Comparison of ENCODE assay signal across 13 cellular contexts in genomic region chr18:12890500-12890899, GRCh38. TPM values are rescaled to one million over a fixed set of nuclear protein-coding genes. Genes with fewer than 3 reads are reported as not detected.
DNase-seq lines count a peak whose midpoint lies in the region; ATAC-seq and TF ChIP-seq lines count a peak whose summit lies in the region.
"Had no signal": no experiment of that assay in that cellular context is flagged by ENCODE, and none has a peak within 500 bp of the region (broad histone marks: within the 10 kb centered on the region; RNA-seq: fewer than 3 reads in every experiment).

No MANE protein-coding gene starts in this region.

- H3K27me3 ChIP-seq in WERI-Rb-1 (ENCODE audit: insufficient read depth, low read depth, severe bottlenecking) (no peaks in the 10 kb centered on the region), right lobe of liver (no peaks in the 10 kb centered on the region)
- peaks cover 9% of the 10 kb centered on the region for H3K27me3 ChIP-seq in CD4-positive, alpha-beta T cell (ENCODE audit: control insufficient read depth, insufficient read depth, low read length)

- H3K36me3 Mint-ChIP-seq in CD4-positive, alpha-beta T cell (ENCODE audit: low read depth) = no peaks in the 10 kb centered on the region
- H3K36me3 Mint-ChIP-seq: activated CD4-positive, alpha-beta memory T cell treated with anti-CD3 and anti-CD28 coated beads for 36 hours had no signal

- DNase-seq in DMS 273 (lab: John Stamatoyannopoulos, UW; ENCODE audit: unreplicated experiment) (peak; percentile 52), DMS 273 treated with DMSO at 0.1 percent for 48 hours (lab: John Stamatoyannopoulos, UW) (no peak), LNCaP clone FGC (ENCODE audit: low read depth) (no peak), WERI-Rb-1 (peak; percentile 74), right lobe of liver (no peak), inferior parietal cortex (ENCODE audit: extremely low spot score) (no peak), GM19238 (ENCODE audit: insufficient read length, low spot score) (no peak)
- no peak for DNase-seq in CD4-positive, alpha-beta T cell
- DNase-seq: activated CD4-positive, alpha-beta memory T cell treated with anti-CD3 and anti-CD28 coated beads for 36 hours; heart right ventricle; nephron progenitor cell; stimulated activated CD4-positive, alpha-beta T cell treated with anti-CD3 and anti-CD28 coated beads, Interleukin-4, amount 100 ng/mL, for 24 hours had no signal

- intact Hi-C loops in right lobe of liver (cut with DNase I) = loop anchor here in 1 of 2 donors (5.0 kb wide), 1 partner anchor 153 kb away; no protein-coding TSS in a partner anchor
- intact Hi-C loops in CD4-positive, alpha-beta T cell (cut with DNase I, micrococcal nuclease) = loop anchor here in 1 of 2 experiments (5.0 kb wide), 1 partner anchor 498 kb away; no protein-coding TSS in a partner anchor

- no peaks in the 10 kb centered on the region for H3K36me3 ChIP-seq in WERI-Rb-1
- H3K36me3 ChIP-seq in right lobe of liver = no peaks in the 10 kb centered on the region
- H3K36me3 ChIP-seq: heart right ventricle, transverse colon had no signal

- no peak overlapping the region for H3K4me3 Mint-ChIP-seq in CD4-positive, alpha-beta T cell
- H3K4me3 Mint-ChIP-seq: activated CD4-positive, alpha-beta memory T cell treated with anti-CD3 and anti-CD28 coated beads for 36 hours; nephron progenitor cell had no signal

- CTCF ChIA-PET in CD4-positive, alpha-beta T cell (lab: Charles Lee) = interaction anchor here (0.9 to 1.2 kb wide), 2 partner anchors 65 to 164 kb away, joined by 3 to 4 read pairs; no protein-coding TSS in a partner anchor

- ATAC-seq in right lobe of liver = peak in 3 of 4 donors; percentile 37 to 51 (median 48)
- no peak for ATAC-seq in CD4-positive, alpha-beta T cell (ENCODE audit: poor library complexity)
- ATAC-seq: heart right ventricle had no signal

- H3K27ac ChIP-seq in WERI-Rb-1 = peak overlapping the region; percentile 58
- H3K27ac ChIP-seq in right lobe of liver = no peak overlapping the region
- H3K27ac ChIP-seq in CD4-positive, alpha-beta T cell (ENCODE audit: low read depth, low read length) = no peak overlapping the region
- H3K27ac ChIP-seq: heart right ventricle, transverse colon had no signal

- peaks cover 15% of the 10 kb centered on the region for H3K4me1 Mint-ChIP-seq in CD4-positive, alpha-beta T cell (ENCODE audit: low read depth)
- H3K4me1 Mint-ChIP-seq: nephron progenitor cell had no signal

- H3K9me3 ChIP-seq in WERI-Rb-1 (ENCODE audit: severe bottlenecking) (peaks cover 6% of the 10 kb centered on the region), right lobe of liver (no peaks in the 10 kb centered on the region)
- no peaks in the 10 kb centered on the region for H3K9me3 ChIP-seq in CD4-positive, alpha-beta T cell (ENCODE audit: control insufficient read depth, low read length)
- H3K9me3 ChIP-seq: transverse colon had no signal

- no peaks in the 10 kb centered on the region for H3K9me3 Mint-ChIP-seq in CD4-positive, alpha-beta T cell
- H3K9me3 Mint-ChIP-seq: activated CD4-positive, alpha-beta memory T cell treated with anti-CD3 and anti-CD28 coated beads for 36 hours had no signal

- peaks cover 14% of the 10 kb centered on the region for H3K27me3 Mint-ChIP-seq in CD4-positive, alpha-beta T cell

- TF ChIP-seq CTCF in LNCaP clone FGC (IDR thresholded peaks at IDR 0.05; ENCODE audit: control insufficient read depth, extremely low read depth, insufficient read depth) (peak; percentile 48), WERI-Rb-1 (IDR thresholded peaks at IDR 0.05; ENCODE audit: low read depth, low read length) (peak; percentile 59), right lobe of liver (IDR thresholded peaks at IDR 0.05) (peak in 1 of 4 donors; percentile 9)
- TF ChIP-seq CTCF in CD4-positive, alpha-beta T cell (IDR thresholded peaks at IDR 0.05) = no peak

- no peaks in the 10 kb centered on the region for H3K4me1 ChIP-seq in right lobe of liver

- no CpG with 5 or more reads among the region's 4 CpGs for WGBS in right lobe of liver (ENCODE audit: insufficient coverage, low coverage, low lambda C conversion rate, missing lambda C conversion rate)

- H3K4me3 ChIP-seq in LNCaP clone FGC (ENCODE audit: low read depth, low read length) (no peak overlapping the region), WERI-Rb-1 (ENCODE audit: low read depth, low read length) (no peak overlapping the region), right lobe of liver (no peak overlapping the region)
- H3K4me3 ChIP-seq: heart right ventricle, transverse colon had no signal

- no peak for TF ChIP-seq POLR2A in right lobe of liver (IDR thresholded peaks at IDR 0.05)

- POLR2A ChIA-PET in CD4-positive, alpha-beta T cell (lab: Charles Lee) = interaction anchor here (1.2 kb wide), 1 partner anchor 115 kb away, joined by 3 read pairs; no protein-coding TSS in a partner anchor

- no peak overlapping the region for H3K27ac Mint-ChIP-seq in CD4-positive, alpha-beta T cell
- H3K27ac Mint-ChIP-seq: activated CD4-positive, alpha-beta memory T cell treated with anti-CD3 and anti-CD28 coated beads for 36 hours; nephron progenitor cell had no signal

RNA-seq across cellular contexts. Expression of gene PTPN2, which starts 6.5 kb away (rescaled TPM):
- total RNA-seq in right lobe of liver = 10 to 100 TPM in 5 of 6 experiments, 1 to 10 TPM in 1; 7.5 to 41.1 (median 14.7) TPM
- 10 to 100 TPM; 49.4 to 53.8 TPM for total RNA-seq in CD4-positive, alpha-beta T cell

RNA-seq across cellular contexts. Expression of gene SEH1L, which starts 57.3 kb away (rescaled TPM):
- total RNA-seq in right lobe of liver = 10 to 100 TPM; 14.6 to 30.3 (median 20.9) TPM
- total RNA-seq in CD4-positive, alpha-beta T cell = 10 to 100 TPM; 23.9 to 26.7 TPM

Comparison
In these comparisons a context has a peak if more than half of its experiments do, and no peak if none do; other contexts are left out.
1. DNase-seq: peak in DMS 273 (single experiment) and WERI-Rb-1 (single experiment); none in DMS 273 treated with DMSO at 0.1 percent for 48 hours (single experiment), LNCaP clone FGC (single experiment), right lobe of liver (0 of 3), inferior parietal cortex (single experiment), GM19238 (single experiment) and CD4-positive, alpha-beta T cell (0 of 10).